ENCODE assay signal across 8 cellular contexts in genomic region chr14:100383727-100384158, GRCh38. TPM values are rescaled to one million over a fixed set of nuclear protein-coding genes. Genes with fewer than 3 reads are reported as not detected.
DNase-seq lines count a peak whose midpoint lies in the region; ATAC-seq, FAIRE-seq and TF ChIP-seq lines count a peak whose summit lies in the region.

No MANE protein-coding gene starts in this region.

- H3K9me3 Mint-ChIP-seq in activated T-helper 2 cell treated with anti-CD3 and anti-CD28 coated beads, Interferon-gamma antibody, Interleukin-2, Interleukin-4, amounts not matched to agents 10 μg/mL and 5 μg/mL and 100 μg/mL, durations not matched to agents 14 hours and 24 hours and 36 hours, result no peaks in the 10 kb centered on the region

- no peak overlapping the region for H3K4me3 ChIP-seq in gastroesophageal sphincter
- H3K4me3 ChIP-seq in parathyroid adenoma (ENCODE audit: low read depth, low read length), result no peak overlapping the region

- H3K4me1 ChIP-seq in gastroesophageal sphincter, result peaks cover 0 to 26% (median 0%) of the 10 kb centered on the region in 3 donors
- H3K4me1 ChIP-seq in parathyroid adenoma, result no peaks in the 10 kb centered on the region

- intact Hi-C loops in activated T-helper 2 cell treated with anti-CD3 and anti-CD28 coated beads, Interferon-gamma antibody, Interleukin-2, Interleukin-4, amounts not matched to agents 10 μg/mL and 5 μg/mL and 100 μg/mL, durations not matched to agents 14 hours and 24 hours and 36 hours (cut with micrococcal nuclease), result loop anchor here (1.0 to 10.0 kb wide), 3 partner anchors 262 to 1241 kb away; no protein-coding TSS in a partner anchor

- no peak overlapping the region for H3K9ac ChIP-seq in parathyroid adenoma

- peaks cover 30% of the 10 kb centered on the region for H3K79me2 ChIP-seq in parathyroid adenoma

- H3K27me3 ChIP-seq in gastroesophageal sphincter, result no peaks in the 10 kb centered on the region
- H3K27me3 ChIP-seq in parathyroid adenoma (ENCODE audit: control insufficient read depth, insufficient read depth, low read length), result no peaks in the 10 kb centered on the region

- H3K27ac ChIP-seq in gastroesophageal sphincter (no peak overlapping the region), parathyroid adenoma (no peak overlapping the region)

- no peak for TF ChIP-seq EP300 in gastroesophageal sphincter (IDR thresholded peaks at IDR 0.05)

- no peak for TF ChIP-seq POLR2A in gastroesophageal sphincter (IDR thresholded peaks at IDR 0.05)

- H3K4me2 ChIP-seq in parathyroid adenoma (ENCODE audit: low read length), result no peak overlapping the region

- peak; percentile 49 to 79 (median 72) for TF ChIP-seq CTCF in gastroesophageal sphincter (IDR thresholded peaks at IDR 0.05)
- peak; percentile 56 for TF ChIP-seq CTCF in parathyroid adenoma (IDR thresholded peaks at IDR 0.05)

- peaks cover 7% of the 10 kb centered on the region for H3K4me1 Mint-ChIP-seq in activated T-helper 2 cell treated with anti-CD3 and anti-CD28 coated beads, Interferon-gamma antibody, Interleukin-2, Interleukin-4, amounts not matched to agents 10 μg/mL and 5 μg/mL and 100 μg/mL, durations not matched to agents 14 hours and 24 hours and 36 hours (ENCODE audit: low read depth)

- H3K36me3 ChIP-seq in gastroesophageal sphincter, result peaks cover 0 to 26% of the 10 kb centered on the region in 2 donors
- H3K36me3 ChIP-seq in parathyroid adenoma (ENCODE audit: control insufficient read depth, insufficient read depth, low read length), result no peaks in the 10 kb centered on the region

- peak; percentile 0 for DNase-seq in SKM-1 (lab: John Stamatoyannopoulos, UW; ENCODE audit: unreplicated experiment)
- DNase-seq in SKM-1 treated with dmso at 0.1 percent for 144 hours (lab: John Stamatoyannopoulos, UW; ENCODE audit: unreplicated experiment), result no peak
- peak; percentile 36 for DNase-seq in HT1080 (ENCODE audit: low read depth)
- DNase-seq in activated T-helper 2 cell treated with anti-CD3 and anti-CD28 coated beads, Interferon-gamma antibody, Interleukin-2, Interleukin-4, amounts not matched to agents 10 μg/mL and 5 μg/mL and 100 μg/mL, durations not matched to agents 14 hours and 24 hours and 36 hours (ENCODE audit: low spot score), result peak; percentile 53
- peak; percentile 57 for DNase-seq in urothelium cell line (ENCODE audit: low spot score)

- peak; percentile 40 for ATAC-seq in gastroesophageal sphincter

- no CpG with 5 or more reads among the region's 10 CpGs for WGBS in gastroesophageal sphincter (ENCODE audit: low coverage in 1 of 2), 2 donors

- no peak overlapping the region for H2AFZ ChIP-seq in parathyroid adenoma

- FAIRE-seq in urothelium cell line (lab: Jason Lieb, UNC), result no peak

- no peaks in the 10 kb centered on the region for H3K36me3 Mint-ChIP-seq in activated T-helper 2 cell treated with anti-CD3 and anti-CD28 coated beads, Interferon-gamma antibody, Interleukin-2, Interleukin-4, amounts not matched to agents 10 μg/mL and 5 μg/mL and 100 μg/mL, durations not matched to agents 14 hours and 24 hours and 36 hours (ENCODE audit: low read depth)

- no peaks in the 10 kb centered on the region for H3K27me3 Mint-ChIP-seq in activated T-helper 2 cell treated with anti-CD3 and anti-CD28 coated beads, Interferon-gamma antibody, Interleukin-2, Interleukin-4, amounts not matched to agents 10 μg/mL and 5 μg/mL and 100 μg/mL, durations not matched to agents 14 hours and 24 hours and 36 hours (ENCODE audit: low read depth)

- H3K9me3 ChIP-seq in gastroesophageal sphincter (no peaks in the 10 kb centered on the region), parathyroid adenoma (ENCODE audit: control insufficient read depth, low read length) (no peaks in the 10 kb centered on the region)

- H3K27ac Mint-ChIP-seq in activated T-helper 2 cell treated with anti-CD3 and anti-CD28 coated beads, Interferon-gamma antibody, Interleukin-2, Interleukin-4, amounts not matched to agents 10 μg/mL and 5 μg/mL and 100 μg/mL, durations not matched to agents 14 hours and 24 hours and 36 hours, result no peak overlapping the region

- no peak overlapping the region for H3K4me3 Mint-ChIP-seq in activated T-helper 2 cell treated with anti-CD3 and anti-CD28 coated beads, Interferon-gamma antibody, Interleukin-2, Interleukin-4, amounts not matched to agents 10 μg/mL and 5 μg/mL and 100 μg/mL, durations not matched to agents 14 hours and 24 hours and 36 hours (ENCODE audit: low read depth)

TF ChIP-seq in PFSK-1, 5 proteins besides CTCF, POLR2A, EP300 and RAD21:
- TF ChIP-seq REST (IDR thresholded peaks at IDR 0.05; ENCODE audit: insufficient read depth in 1 of 2, low read depth in 2 of 2, low read length in 2 of 2), result no peak
- TF ChIP-seq FOXP2 (optimal IDR thresholded peaks at IDR 0.05; ENCODE audit: borderline replicate concordance, extremely low read depth, extremely low read length, insufficient read depth), result peak; percentile 55
- TF ChIP-seq TAF1 (IDR thresholded peaks at IDR 0.05; ENCODE audit: borderline replicate concordance, insufficient read depth, low read length), result no peak
- TF ChIP-seq SIN3A (IDR thresholded peaks at IDR 0.05; ENCODE audit: borderline replicate concordance, insufficient read depth, low read length), result no peak
- no peak for TF ChIP-seq POLR2AphosphoS5 (IDR thresholded peaks at IDR 0.05; ENCODE audit: low read depth, low read length)

RNA-seq across cellular contexts. Expression of gene WDR25, which starts 7.5 kb away (rescaled TPM):
- 12.1 and 14.0 TPM in 2 replicates for total RNA-seq in HT1080 (2014; rRNA removed; shearing (Covaris generic))
- 10.7 and 11.2 TPM in 2 replicates for polyA plus RNA-seq in HT1080 (2015; cell fraction: cytosol; rRNA removed)
- 12.9 and 16.0 TPM in 2 replicates for polyA plus RNA-seq in HT1080 (2015; cell fraction: nucleus; rRNA removed)
- polyA plus RNA-seq in PFSK-1 (2012; ENCODE audit: insufficient read length, low read depth), result 10.0 TPM
- total RNA-seq in activated T-helper 2 cell treated with anti-CD3 and anti-CD28 coated beads, Interferon-gamma antibody, Interleukin-2, Interleukin-4, amounts not matched to agents 10 μg/mL and 5 μg/mL and 100 μg/mL, durations not matched to agents 14 hours and 24 hours and 36 hours, result 6.9 and 7.3 TPM in 2 replicates
- 10 to 100 TPM in 1 of 4 donors, 1 to 10 TPM in 3; 7.3 to 12.9 (median 8.0) TPM for total RNA-seq in gastroesophageal sphincter
